29 cellular contexts compared by ENCODE assay signal in genomic region chr1:43754892-43755291, GRCh38.
"Had no signal": no experiment of that assay in that cellular context is flagged by ENCODE, and none has a peak within 500 bp of the region (broad histone marks: within the 10 kb centered on the region; RNA-seq: fewer than 3 reads in every experiment).

No MANE protein-coding gene starts in this region.

- ATAC-seq: effector memory CD8-positive, alpha-beta T cell; esophagus mucosa; foreskin keratinocyte; gastrocnemius medialis; gastroesophageal sphincter; heart left ventricle; heart right ventricle had no signal

- H3K36me3 ChIP-seq: colonic mucosa, gastrocnemius medialis had no signal

- H3K4me1 Mint-ChIP-seq: endodermal cell had no signal

- H3K27me3 ChIP-seq: colonic mucosa, dorsolateral prefrontal cortex, esophagus muscularis mucosa, esophagus squamous epithelium, foreskin keratinocyte, gastrocnemius medialis, gastroesophageal sphincter, heart left ventricle, heart right ventricle had no signal

- H3K27me3 Mint-ChIP-seq: dendritic cell treated with granulocyte-macrophage colony-stimulating factor and Interleukin-4, amounts not matched to agents 40 ng/mL and 50 ng/mL, for 4 days; effector memory CD8-positive, alpha-beta T cell had no signal

- H3K4me3 ChIP-seq: colonic mucosa, coronary artery, dorsolateral prefrontal cortex, esophagus muscularis mucosa, esophagus squamous epithelium, gastrocnemius medialis, gastroesophageal sphincter, heart left ventricle, heart right ventricle had no signal

- H3K9me3 Mint-ChIP-seq: dendritic cell treated with granulocyte-macrophage colony-stimulating factor and Interleukin-4, amounts not matched to agents 40 ng/mL and 50 ng/mL, for 4 days; effector memory CD8-positive, alpha-beta T cell; endodermal cell had no signal

- H3K4me1 ChIP-seq: colonic mucosa, esophagus muscularis mucosa, foreskin keratinocyte, gastroesophageal sphincter, heart left ventricle, heart right ventricle had no signal

- H3K9me3 ChIP-seq: colonic mucosa, esophagus muscularis mucosa, esophagus squamous epithelium, gastrocnemius medialis, gastroesophageal sphincter, heart left ventricle, heart right ventricle had no signal

- H3K27ac Mint-ChIP-seq: dendritic cell treated with granulocyte-macrophage colony-stimulating factor and Interleukin-4, amounts not matched to agents 40 ng/mL and 50 ng/mL, for 4 days; endodermal cell had no signal

- FAIRE-seq: colon, endometrium, endothelial cell of umbilical vein, frontal cortex had no signal

- H3K27ac ChIP-seq: colonic mucosa, coronary artery, dorsolateral prefrontal cortex, epithelial cell of prostate, esophagus muscularis mucosa, esophagus squamous epithelium, foreskin keratinocyte, gastrocnemius medialis, gastroesophageal sphincter, heart left ventricle, heart right ventricle had no signal

- H3K4me3 Mint-ChIP-seq: dendritic cell treated with granulocyte-macrophage colony-stimulating factor and Interleukin-4, amounts not matched to agents 40 ng/mL and 50 ng/mL, for 4 days; effector memory CD8-positive, alpha-beta T cell; endodermal cell had no signal

- DNase-seq: colonic mucosa; cortex of kidney; dermis blood vessel endothelial cell; dorsolateral prefrontal cortex; effector CD4-positive, alpha-beta T cell; effector CD8-positive, alpha-beta T cell; effector memory CD4-positive, alpha-beta T cell; effector memory CD8-positive, alpha-beta T cell; endodermal cell; erythroblast; esophagus squamous epithelium; foreskin fibroblast; foreskin keratinocyte; foreskin melanocyte; gastrocnemius medialis; glutamatergic neuron; head of caudate nucleus; heart left ventricle; heart right ventricle had no signal
